1 cellular context compared by ENCODE assay signal in the genomic region with DNA sequence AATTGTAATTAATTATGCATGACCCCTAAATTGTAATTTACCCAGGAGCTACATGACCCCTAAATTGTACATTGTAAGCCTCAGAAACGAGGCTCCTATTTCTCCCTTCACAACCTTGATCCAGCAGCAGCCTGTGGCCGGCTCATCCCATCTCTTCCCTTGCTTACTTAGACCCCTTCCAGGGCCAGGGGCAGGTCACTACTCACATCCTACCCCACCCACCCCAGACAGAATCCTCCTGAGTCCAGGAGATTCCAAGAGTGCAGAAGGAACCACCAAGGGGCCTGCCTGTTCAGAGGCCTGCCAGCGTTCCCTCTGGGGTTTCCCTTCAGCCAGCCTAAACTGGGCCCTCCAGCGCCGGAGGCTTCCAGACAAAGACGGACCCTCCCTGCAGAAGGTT.
TF ChIP-seq lines count a peak whose summit lies in the region.

No MANE protein-coding gene starts in this region.

TF ChIP-seq in WTC11, 78 proteins besides CTCF, POLR2A, EP300 and RAD21:
- TF ChIP-seq ZNF281 (CRISPR knock-in tag; IDR thresholded peaks at IDR 0.05) (no peak), ZNF263 (CRISPR knock-in tag; IDR thresholded peaks at IDR 0.05; ENCODE audit: low read depth) (no peak), NFATC4 (CRISPR knock-in tag; IDR thresholded peaks at IDR 0.05) (no peak), ETV6 (CRISPR knock-in tag; IDR thresholded peaks at IDR 0.05) (no peak), ZNF317 (CRISPR knock-in tag; IDR thresholded peaks at IDR 0.05; ENCODE audit: borderline replicate concordance, low read depth) (no peak), NR2C2 (CRISPR knock-in tag; IDR thresholded peaks at IDR 0.05) (no peak), JAZF1 (CRISPR knock-in tag; IDR thresholded peaks at IDR 0.05) (no peak), MYBL2 (CRISPR knock-in tag; IDR thresholded peaks at IDR 0.05) (no peak), CDX4 (CRISPR knock-in tag; IDR thresholded peaks at IDR 0.05; ENCODE audit: borderline replicate concordance) (no peak), ZNF671 (CRISPR knock-in tag; IDR thresholded peaks at IDR 0.05) (no peak), CREM (CRISPR knock-in tag; IDR thresholded peaks at IDR 0.05) (no peak), NR3C1 (CRISPR knock-in tag; conservative IDR thresholded peaks at IDR 0.05; ENCODE audit: low read depth) (no peak)
- TF ChIP-seq, protein P1, sequence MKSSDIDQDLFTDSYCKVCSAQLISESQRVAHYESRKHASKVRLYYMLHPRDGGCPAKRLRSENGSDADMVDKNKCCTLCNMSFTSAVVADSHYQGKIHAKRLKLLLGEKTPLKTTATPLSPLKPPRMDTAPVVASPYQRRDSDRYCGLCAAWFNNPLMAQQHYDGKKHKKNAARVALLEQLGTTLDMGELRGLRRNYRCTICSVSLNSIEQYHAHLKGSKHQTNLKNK (CRISPR knock-in tag; IDR thresholded peaks at IDR 0.05), result no peak
- TF ChIP-seq, protein P2, sequence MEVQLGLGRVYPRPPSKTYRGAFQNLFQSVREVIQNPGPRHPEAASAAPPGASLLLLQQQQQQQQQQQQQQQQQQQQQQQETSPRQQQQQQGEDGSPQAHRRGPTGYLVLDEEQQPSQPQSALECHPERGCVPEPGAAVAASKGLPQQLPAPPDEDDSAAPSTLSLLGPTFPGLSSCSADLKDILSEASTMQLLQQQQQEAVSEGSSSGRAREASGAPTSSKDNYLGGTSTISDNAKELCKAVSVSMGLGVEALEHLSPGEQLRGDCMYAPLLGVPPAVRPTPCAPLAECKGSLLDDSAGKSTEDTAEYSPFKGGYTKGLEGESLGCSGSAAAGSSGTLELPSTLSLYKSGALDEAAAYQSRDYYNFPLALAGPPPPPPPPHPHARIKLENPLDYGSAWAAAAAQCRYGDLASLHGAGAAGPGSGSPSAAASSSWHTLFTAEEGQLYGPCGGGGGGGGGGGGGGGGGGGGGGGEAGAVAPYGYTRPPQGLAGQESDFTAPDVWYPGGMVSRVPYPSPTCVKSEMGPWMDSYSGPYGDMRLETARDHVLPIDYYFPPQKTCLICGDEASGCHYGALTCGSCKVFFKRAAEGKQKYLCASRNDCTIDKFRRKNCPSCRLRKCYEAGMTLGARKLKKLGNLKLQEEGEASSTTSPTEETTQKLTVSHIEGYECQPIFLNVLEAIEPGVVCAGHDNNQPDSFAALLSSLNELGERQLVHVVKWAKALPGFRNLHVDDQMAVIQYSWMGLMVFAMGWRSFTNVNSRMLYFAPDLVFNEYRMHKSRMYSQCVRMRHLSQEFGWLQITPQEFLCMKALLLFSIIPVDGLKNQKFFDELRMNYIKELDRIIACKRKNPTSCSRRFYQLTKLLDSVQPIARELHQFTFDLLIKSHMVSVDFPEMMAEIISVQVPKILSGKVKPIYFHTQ (CRISPR knock-in tag; IDR thresholded peaks at IDR 0.05), result no peak
- TF ChIP-seq, protein P3, sequence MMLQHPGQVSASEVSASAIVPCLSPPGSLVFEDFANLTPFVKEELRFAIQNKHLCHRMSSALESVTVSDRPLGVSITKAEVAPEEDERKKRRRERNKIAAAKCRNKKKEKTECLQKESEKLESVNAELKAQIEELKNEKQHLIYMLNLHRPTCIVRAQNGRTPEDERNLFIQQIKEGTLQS (CRISPR knock-in tag; conservative IDR thresholded peaks at IDR 0.05), result no peak
- TF ChIP-seq, protein P4, sequence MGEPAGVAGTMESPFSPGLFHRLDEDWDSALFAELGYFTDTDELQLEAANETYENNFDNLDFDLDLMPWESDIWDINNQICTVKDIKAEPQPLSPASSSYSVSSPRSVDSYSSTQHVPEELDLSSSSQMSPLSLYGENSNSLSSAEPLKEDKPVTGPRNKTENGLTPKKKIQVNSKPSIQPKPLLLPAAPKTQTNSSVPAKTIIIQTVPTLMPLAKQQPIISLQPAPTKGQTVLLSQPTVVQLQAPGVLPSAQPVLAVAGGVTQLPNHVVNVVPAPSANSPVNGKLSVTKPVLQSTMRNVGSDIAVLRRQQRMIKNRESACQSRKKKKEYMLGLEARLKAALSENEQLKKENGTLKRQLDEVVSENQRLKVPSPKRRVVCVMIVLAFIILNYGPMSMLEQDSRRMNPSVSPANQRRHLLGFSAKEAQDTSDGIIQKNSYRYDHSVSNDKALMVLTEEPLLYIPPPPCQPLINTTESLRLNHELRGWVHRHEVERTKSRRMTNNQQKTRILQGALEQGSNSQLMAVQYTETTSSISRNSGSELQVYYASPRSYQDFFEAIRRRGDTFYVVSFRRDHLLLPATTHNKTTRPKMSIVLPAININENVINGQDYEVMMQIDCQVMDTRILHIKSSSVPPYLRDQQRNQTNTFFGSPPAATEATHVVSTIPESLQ (CRISPR knock-in tag; IDR thresholded peaks at IDR 0.05), result no peak
- TF ChIP-seq, protein P5, sequence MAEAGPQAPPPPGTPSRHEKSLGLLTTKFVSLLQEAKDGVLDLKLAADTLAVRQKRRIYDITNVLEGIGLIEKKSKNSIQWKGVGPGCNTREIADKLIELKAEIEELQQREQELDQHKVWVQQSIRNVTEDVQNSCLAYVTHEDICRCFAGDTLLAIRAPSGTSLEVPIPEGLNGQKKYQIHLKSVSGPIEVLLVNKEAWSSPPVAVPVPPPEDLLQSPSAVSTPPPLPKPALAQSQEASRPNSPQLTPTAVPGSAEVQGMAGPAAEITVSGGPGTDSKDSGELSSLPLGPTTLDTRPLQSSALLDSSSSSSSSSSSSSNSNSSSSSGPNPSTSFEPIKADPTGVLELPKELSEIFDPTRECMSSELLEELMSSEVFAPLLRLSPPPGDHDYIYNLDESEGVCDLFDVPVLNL (CRISPR knock-in tag; IDR thresholded peaks at IDR 0.05; ENCODE audit: borderline replicate concordance, low read depth), result no peak
